In the genomic region with DNA sequence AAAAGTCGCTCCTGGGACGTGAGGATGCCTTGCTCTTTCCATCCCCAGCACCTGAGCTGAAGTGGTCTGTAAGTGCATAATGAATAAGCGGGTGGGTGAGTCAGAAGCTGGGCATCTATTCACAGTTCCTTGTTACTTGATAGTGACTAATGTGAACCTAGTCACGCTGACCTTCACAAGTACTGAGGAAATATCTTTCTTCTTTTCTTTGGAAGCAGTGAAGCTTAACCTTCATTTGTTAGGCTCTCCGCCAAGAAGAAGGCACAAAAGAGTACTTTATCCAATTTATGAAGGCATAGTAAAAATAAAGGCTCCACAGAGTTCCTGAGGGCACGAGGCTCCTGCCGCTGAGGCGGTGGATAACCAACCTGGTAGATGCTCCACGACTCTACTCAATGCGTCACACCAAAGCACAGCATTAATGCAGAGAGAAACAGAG, we compare ENCODE assay signal across 11 cellular contexts.
DNase-seq lines count a peak whose midpoint lies in the region; ATAC-seq, FAIRE-seq and TF ChIP-seq lines count a peak whose summit lies in the region.
"Had no signal": no experiment of that assay in that cellular context is flagged by ENCODE, and none has a peak within 500 bp of the region (broad histone marks: within the 10 kb centered on the region; RNA-seq: fewer than 3 reads in every experiment).

No MANE protein-coding gene starts in this region.

- intact Hi-C loops in MCF 10A (cut with micrococcal nuclease) (loop anchor here (5.0 kb wide), 1 partner anchor 39 kb away; no protein-coding TSS in a partner anchor), breast epithelium (cut with DNase I; ENCODE audit: low total_unique reads) (no loop called here)

- no peaks in the 10 kb centered on the region for H3K4me1 ChIP-seq in breast epithelium

- peaks cover 17% of the 10 kb centered on the region for H3K4me1 Mint-ChIP-seq in MCF 10A (ENCODE audit: insufficient read depth, unreplicated experiment)
- H3K4me1 Mint-ChIP-seq: CD14-positive monocyte had no signal

- POLR2A ChIA-PET in MCF 10A (lab: Yijun Ruan, JAX) = interaction anchor here (0.7 to 2.3 kb wide), 5 partner anchors 11 to 496 kb away, joined by 3 to 6 read pairs (median 3); no protein-coding TSS in a partner anchor

- TF ChIP-seq CTCF in MCF 10A (IDR thresholded peaks at IDR 0.05; ENCODE audit: unreplicated experiment) = no peak
- no peak for TF ChIP-seq CTCF in breast epithelium (IDR thresholded peaks at IDR 0.05)
- TF ChIP-seq CTCF in foreskin fibroblast (IDR thresholded peaks at IDR 0.05; ENCODE audit: low read depth, low read length) = no peak

- H3K27ac Mint-ChIP-seq in MCF 10A (ENCODE audit: low read depth, unreplicated experiment) = peak overlapping the region; percentile 87
- H3K27ac Mint-ChIP-seq: activated T-cell treated with anti-CD3 and anti-CD28 coated beads, Interleukin-2, amount 50 U/mL, for 72 hours; CD14-positive monocyte had no signal

- DNase-seq in MCF 10A (ENCODE audit: unreplicated experiment) (peak; percentile 92), breast epithelium (ENCODE audit: low spot score in 2 of 2) (no peak), RKO (ENCODE audit: low spot score) (peak; percentile 61), foreskin fibroblast (peak; percentile 69 to 73), urothelium cell line (ENCODE audit: low spot score) (peak; percentile 71)
- DNase-seq in stimulated activated CD4-positive, alpha-beta T cell treated with anti-CD3 and anti-CD28 coated beads, Interleukin-4, amount 100 ng/mL, for 1 hour = no peak
- DNase-seq: activated T-cell treated with anti-CD3 and anti-CD28 coated beads, Interleukin-2, amount 50 U/mL, for 72 hours; glutamatergic neuron had no signal

- H3K27me3 Mint-ChIP-seq in MCF 10A (ENCODE audit: insufficient read depth, unreplicated experiment) = no peaks in the 10 kb centered on the region

- H3K9me3 Mint-ChIP-seq in MCF 10A (ENCODE audit: unreplicated experiment) = no peaks in the 10 kb centered on the region

- no peaks in the 10 kb centered on the region for H3K36me3 ChIP-seq in breast epithelium

- no peak for FAIRE-seq in urothelium cell line (lab: Jason Lieb, UNC)

- no TSS peak for BruUV-seq in MCF 10A (replicated peaks; lab: Mats Ljungman, UMichigan)

- no peaks in the 10 kb centered on the region for H3K9me3 ChIP-seq in breast epithelium

- H3K27me3 ChIP-seq in breast epithelium = no peaks in the 10 kb centered on the region

- no peak for TF ChIP-seq POLR2A in breast epithelium (IDR thresholded peaks at IDR 0.05)

- peak overlapping the region; percentile 61 for H3K4me3 Mint-ChIP-seq in MCF 10A (ENCODE audit: unreplicated experiment)
- H3K4me3 Mint-ChIP-seq: activated T-cell treated with anti-CD3 and anti-CD28 coated beads, Interleukin-2, amount 50 U/mL, for 72 hours; CD14-positive monocyte had no signal

- H3K4me3 ChIP-seq in breast epithelium = no peak overlapping the region
- H3K4me3 ChIP-seq in foreskin fibroblast (ENCODE audit: low read depth in 1 of 2, low read length in 2 of 2) = no peak overlapping the region

- H3K27ac ChIP-seq in breast epithelium = no peak overlapping the region

- H3K36me3 Mint-ChIP-seq in MCF 10A (ENCODE audit: insufficient read depth, unreplicated experiment) = no peaks in the 10 kb centered on the region
- H3K36me3 Mint-ChIP-seq: CD14-positive monocyte had no signal

- CTCF ChIA-PET in MCF 10A (lab: Yijun Ruan, JAX) = interaction anchor here (1.2 kb wide), 1 partner anchor 472 kb away, joined by 3 read pairs; no protein-coding TSS in a partner anchor

- ATAC-seq in HG02852 (IDR thresholded peaks at IDR 0.05; ENCODE audit: unreplicated experiment) (no peak), HG02763 (IDR thresholded peaks at IDR 0.05; ENCODE audit: unreplicated experiment) (no peak)
- ATAC-seq: activated T-cell treated with anti-CD3 and anti-CD28 coated beads, Interleukin-2, amount 50 U/mL, for 72 hours had no signal

Comparison
In these comparisons a context has a peak if more than half of its experiments do, and no peak if none do; other contexts are left out.
1. DNase-seq: peak in MCF 10A (single experiment), RKO (single experiment), foreskin fibroblast (2 of 2) and urothelium cell line (single experiment); none in breast epithelium (0 of 2) and stimulated activated CD4-positive, alpha-beta T cell treated with anti-CD3 and anti-CD28 coated beads, Interleukin-4, amount 100 ng/mL, for 1 hour (single experiment).